In genomic region chr16:75620326-75621169, GRCh38 we compare ENCODE assay signal across 11 cellular contexts. TPM values are rescaled to one million over a fixed set of nuclear protein-coding genes. Genes with fewer than 3 reads are reported as not detected.
DNase-seq lines count a peak whose midpoint lies in the region; ATAC-seq and TF ChIP-seq lines count a peak whose summit lies in the region.
"Had no signal": no experiment of that assay in that cellular context is flagged by ENCODE, and none has a peak within 500 bp of the region (broad histone marks: within the 10 kb centered on the region; RNA-seq: fewer than 3 reads in every experiment).

No MANE protein-coding gene starts in this region.

- no peak for TF ChIP-seq CTCF in WTC11 (IDR thresholded peaks at IDR 0.05)
- no peak for TF ChIP-seq CTCF in heart right ventricle (IDR thresholded peaks at IDR 0.05)
- TF ChIP-seq CTCF in left lung (IDR thresholded peaks at IDR 0.05) = no peak

- H3K4me3 Mint-ChIP-seq in activated naive CD4-positive, alpha-beta T cell treated with anti-CD3 and anti-CD28 coated beads, Interleukin-2, amount 10 ng/mL, durations not matched to agents 7 days and 5 days = no peak overlapping the region
- no peak overlapping the region for H3K4me3 Mint-ChIP-seq in WTC11
- no peak overlapping the region for H3K4me3 Mint-ChIP-seq in dendritic cell treated with granulocyte-macrophage colony-stimulating factor and Interleukin-4, amounts not matched to agents 40 ng/mL and 50 ng/mL, for 4 days

- no peak for DNase-seq in activated naive CD4-positive, alpha-beta T cell treated with anti-CD3 and anti-CD28 coated beads, Interleukin-2, amount 10 ng/mL, durations not matched to agents 7 days and 5 days
- DNase-seq in activated naive CD4-positive, alpha-beta T cell treated with anti-CD3 and anti-CD28 coated beads, Interleukin-2, amount 50 U/mL, for 72 hours (ENCODE audit: low spot score in 2 of 2) = no peak
- DNase-seq in WTC11 (ENCODE audit: low spot score) (no peak), heart right ventricle (no peak), left lung (no peak), neuronal stem cell (ENCODE audit: low spot score) (no peak)
- peak; percentile 22 to 57 for DNase-seq in stimulated activated CD8-positive, alpha-beta memory T cell treated with anti-CD3 and anti-CD28 coated beads, Interleukin-7, amount 100 ng/mL, for 4 hours (ENCODE audit: low read depth in 2 of 2)
- DNase-seq: activated CD4-positive, CD25-positive, alpha-beta regulatory T cell treated with anti-CD3 and anti-CD28 coated beads, Interleukin-2, amount 50 U/mL, for 72 hours; NCI-H1417 treated with DMSO at 0.1 percent for 48 hours; right cardiac atrium had no signal

- H3K4me1 ChIP-seq in heart right ventricle = peaks cover 0 to 35% (median 22%) of the 10 kb centered on the region in 9 donors
- peaks cover 8 to 31% of the 10 kb centered on the region in 2 donors for H3K4me1 ChIP-seq in left lung
- peaks cover 0 to 3% of the 10 kb centered on the region in 2 donors for H3K4me1 ChIP-seq in neuronal stem cell (ENCODE audit: control insufficient read depth in 2 of 2, insufficient read depth in 1 of 2, low read depth in 1 of 2, low read length in 2 of 2)

- H3K4me2 ChIP-seq in neuronal stem cell (ENCODE audit: insufficient read depth, low read length, poor library complexity, severe bottlenecking) = no peak overlapping the region

- H3K79me1 ChIP-seq in neuronal stem cell (ENCODE audit: low read depth, low read length) = no peaks in the 10 kb centered on the region

- no peak overlapping the region for H2BK5ac ChIP-seq in neuronal stem cell (ENCODE audit: low read length)

- no peak overlapping the region for H2AK5ac ChIP-seq in neuronal stem cell (ENCODE audit: low read depth, low read length)

- H2BK120ac ChIP-seq in neuronal stem cell (ENCODE audit: low read depth, low read length) = no peak overlapping the region

- H4K91ac ChIP-seq in neuronal stem cell (ENCODE audit: low read depth, low read length, poor library complexity) = no peak overlapping the region

- H2BK12ac ChIP-seq in neuronal stem cell (ENCODE audit: low read length) = no peak overlapping the region

- intact Hi-C loops in dendritic cell treated with granulocyte-macrophage colony-stimulating factor and Interleukin-4, amounts not matched to agents 40 ng/mL and 50 ng/mL, for 4 days (cut with micrococcal nuclease) = loop anchor here (10.0 kb wide), 1 partner anchor 156 kb away; the partner anchor contains the start of gene TMEM170A
- intact Hi-C loops in heart right ventricle (cut with DNase I) (loop anchor here in 9 of 10 donors (2.0 to 10.0 kb wide), 10 partner anchors 33 to 150 kb away; partner anchors contain the start of genes GABARAPL2 (in 5 of the 9) and TMEM231 (in 1 of the 9)), left lung (cut with DNase I) (no loop called here)

- H2BK15ac ChIP-seq in neuronal stem cell (ENCODE audit: low read length) = no peak overlapping the region

- no peaks in the 10 kb centered on the region for H3K9me3 Mint-ChIP-seq in activated naive CD4-positive, alpha-beta T cell treated with anti-CD3 and anti-CD28 coated beads, Interleukin-2, amount 10 ng/mL, durations not matched to agents 7 days and 5 days
- no peaks in the 10 kb centered on the region for H3K9me3 Mint-ChIP-seq in activated naive CD4-positive, alpha-beta T cell treated with anti-CD3 and anti-CD28 coated beads, Interleukin-2, amount 50 U/mL, for 72 hours
- H3K9me3 Mint-ChIP-seq in WTC11 = no peaks in the 10 kb centered on the region
- H3K9me3 Mint-ChIP-seq in dendritic cell treated with granulocyte-macrophage colony-stimulating factor and Interleukin-4, amounts not matched to agents 40 ng/mL and 50 ng/mL, for 4 days = no peaks in the 10 kb centered on the region

- no peak overlapping the region for H3K18ac ChIP-seq in neuronal stem cell (ENCODE audit: low read length)

- H3K27me3 ChIP-seq in heart right ventricle (no peaks in the 10 kb centered on the region), left lung (no peaks in the 10 kb centered on the region), neuronal stem cell (ENCODE audit: control insufficient read depth in 3 of 3, insufficient read depth in 3 of 3, low read depth in 1 of 3, low read length in 3 of 3) (no peaks in the 10 kb centered on the region)

- peak overlapping the region in 2 of 10 donors; percentile 92 to 96 for H3K27ac ChIP-seq in heart right ventricle
- H3K27ac ChIP-seq in left lung = peak overlapping the region in 1 of 2 donors; percentile 20
- H3K27ac ChIP-seq in neuronal stem cell (replicated peaks; ENCODE audit: low read length) = no peak overlapping the region

- H3K4me1 Mint-ChIP-seq in activated naive CD4-positive, alpha-beta T cell treated with anti-CD3 and anti-CD28 coated beads, Interleukin-2, amount 10 ng/mL, durations not matched to agents 7 days and 5 days = peaks cover 53% of the 10 kb centered on the region
- H3K4me1 Mint-ChIP-seq in WTC11 = peaks cover 15% of the 10 kb centered on the region
- H3K4me1 Mint-ChIP-seq in dendritic cell treated with granulocyte-macrophage colony-stimulating factor and Interleukin-4, amounts not matched to agents 40 ng/mL and 50 ng/mL, for 4 days (ENCODE audit: low read depth) = peaks cover 23% of the 10 kb centered on the region

- CTCF ChIA-PET in activated naive CD4-positive, alpha-beta T cell treated with anti-CD3 and anti-CD28 coated beads, Interleukin-2, amount 10 ng/mL, durations not matched to agents 7 days and 5 days (lab: Charles Lee) = interaction anchor here (0.7 to 3.6 kb wide), 11 partner anchors 8 to 156 kb away, joined by 3 to 13 read pairs (median 4); partner anchors contain the start of genes KARS1, TERF2IP and TMEM231
- CTCF ChIA-PET in WTC11 (lab: Charles Lee) = interaction anchor here (1.0 to 1.7 kb wide), 11 partner anchors 8 to 155 kb away, joined by 3 to 10 read pairs (median 4); partner anchors contain the start of genes CHST6 and TMEM231

- H3K14ac ChIP-seq in neuronal stem cell (ENCODE audit: low read length) = no peak overlapping the region

- H3K4me3 ChIP-seq in heart right ventricle (no peak overlapping the region), left lung (no peak overlapping the region), neuronal stem cell (ENCODE audit: low read length in 2 of 2) (peak overlapping the region in 1 of 2 donors; percentile 1)

- H4K8ac ChIP-seq in neuronal stem cell (ENCODE audit: low read depth, low read length) = no peak overlapping the region

- no peaks in the 10 kb centered on the region for H3K9me3 ChIP-seq in heart right ventricle
- H3K9me3 ChIP-seq in left lung = no peaks in the 10 kb centered on the region
- H3K9me3 ChIP-seq in neuronal stem cell (replicated peaks in 1 of 2; ENCODE audit: control insufficient read depth in 2 of 2, insufficient read depth in 1 of 2, low read depth in 1 of 2, low read length in 2 of 2) = no peaks in the 10 kb centered on the region

- H2AFZ ChIP-seq in neuronal stem cell (ENCODE audit: low read length) = no peak overlapping the region

- POLR2A ChIA-PET in WTC11 (lab: Charles Lee) = no interaction called here

- H3K36me3 ChIP-seq in heart right ventricle (peaks cover 0 to 55% (median 23%) of the 10 kb centered on the region in 9 donors), left lung (peaks cover 0 to 50% of the 10 kb centered on the region in 2 donors), neuronal stem cell (replicated peaks in 1 of 2; ENCODE audit: control insufficient read depth in 2 of 2, insufficient read depth in 2 of 2, low read length in 2 of 2) (peaks cover 12 to 57% of the 10 kb centered on the region in 2 donors)

- peaks cover 40% of the 10 kb centered on the region for H3K36me3 Mint-ChIP-seq in activated naive CD4-positive, alpha-beta T cell treated with anti-CD3 and anti-CD28 coated beads, Interleukin-2, amount 10 ng/mL, durations not matched to agents 7 days and 5 days
- H3K36me3 Mint-ChIP-seq in activated naive CD4-positive, alpha-beta T cell treated with anti-CD3 and anti-CD28 coated beads, Interleukin-2, amount 50 U/mL, for 72 hours = peaks cover 34 to 44% of the 10 kb centered on the region in 2 donors
- H3K36me3 Mint-ChIP-seq in WTC11 = peaks cover 37% of the 10 kb centered on the region
- peaks cover 60% of the 10 kb centered on the region for H3K36me3 Mint-ChIP-seq in dendritic cell treated with granulocyte-macrophage colony-stimulating factor and Interleukin-4, amounts not matched to agents 40 ng/mL and 50 ng/mL, for 4 days (ENCODE audit: low read depth)

- WGBS in heart right ventricle, 2 donors = 79 to 82% methylated on average over 20 of the region's 20 CpGs
- no CpG with 5 or more reads among the region's 20 CpGs for WGBS in neuronal stem cell (ENCODE audit: extremely low coverage in 2 of 2, insufficient read length in 2 of 2, insufficient replicate concordance in 1 of 2), 2 donors

- ATAC-seq in activated naive CD4-positive, alpha-beta T cell treated with anti-CD3 and anti-CD28 coated beads, Interleukin-2, amount 50 U/mL, for 72 hours = no peak
- no peak for ATAC-seq in WTC11
- ATAC-seq in heart right ventricle = no peak
- no peak for ATAC-seq in left lung
- ATAC-seq: right cardiac atrium had no signal

- no peak overlapping the region for H3K23ac ChIP-seq in neuronal stem cell (ENCODE audit: low read depth, low read length, poor library complexity)

- no peak overlapping the region for H3K9ac ChIP-seq in neuronal stem cell (ENCODE audit: low read depth, low read length, poor library complexity)

- no peaks in the 10 kb centered on the region for H3K27me3 Mint-ChIP-seq in activated naive CD4-positive, alpha-beta T cell treated with anti-CD3 and anti-CD28 coated beads, Interleukin-2, amount 10 ng/mL, durations not matched to agents 7 days and 5 days
- no peaks in the 10 kb centered on the region for H3K27me3 Mint-ChIP-seq in WTC11 (ENCODE audit: low read depth)
- no peaks in the 10 kb centered on the region for H3K27me3 Mint-ChIP-seq in dendritic cell treated with granulocyte-macrophage colony-stimulating factor and Interleukin-4, amounts not matched to agents 40 ng/mL and 50 ng/mL, for 4 days

- no peak overlapping the region for H3K4ac ChIP-seq in neuronal stem cell (ENCODE audit: low read length)

- H3K27ac Mint-ChIP-seq in activated naive CD4-positive, alpha-beta T cell treated with anti-CD3 and anti-CD28 coated beads, Interleukin-2, amount 10 ng/mL, durations not matched to agents 7 days and 5 days = peak overlapping the region; percentile 95
- no peak overlapping the region for H3K27ac Mint-ChIP-seq in activated naive CD4-positive, alpha-beta T cell treated with anti-CD3 and anti-CD28 coated beads, Interleukin-2, amount 50 U/mL, for 72 hours
- peak overlapping the region; percentile 44; the same call in 1 of the 2 replicates for H3K27ac Mint-ChIP-seq in WTC11
- H3K27ac Mint-ChIP-seq in dendritic cell treated with granulocyte-macrophage colony-stimulating factor and Interleukin-4, amounts not matched to agents 40 ng/mL and 50 ng/mL, for 4 days = peak overlapping the region; percentile 40

RNA-seq across cellular contexts. Expression of gene ADAT1, which starts 2.5 kb away (rescaled TPM):
- 10 to 100 TPM; 39.0 to 44.8 TPM for total RNA-seq in activated naive CD4-positive, alpha-beta T cell treated with anti-CD3 and anti-CD28 coated beads, Interleukin-2, amount 50 U/mL, for 72 hours
- total RNA-seq in WTC11 (2021) (45.3 to 48.1 TPM (median 46.0 TPM) in 3 replicates), heart right ventricle (10 to 100 TPM; 14.3 to 30.6 (median 23.3) TPM), left lung (10 to 100 TPM; 45.4 to 53.0 TPM)
- 1 to 10 TPM; 6.1 to 7.9 TPM for polyA plus RNA-seq in heart right ventricle
- polyA plus RNA-seq in neuronal stem cell (2013, experiment 1 of 2) = 29.4 TPM
- polyA plus RNA-seq in neuronal stem cell (2013, experiment 2 of 2) = 28.3 TPM

RNA-seq across cellular contexts. Expression of gene KARS1, which starts 26.9 kb away (rescaled TPM):
- 100 to 1,000 TPM; 236 to 265 TPM for total RNA-seq in activated naive CD4-positive, alpha-beta T cell treated with anti-CD3 and anti-CD28 coated beads, Interleukin-2, amount 50 U/mL, for 72 hours
- total RNA-seq in WTC11 (2021) (163 to 199 TPM (median 169 TPM) in 3 replicates), heart right ventricle (100 to 1,000 TPM; 123 to 145 (median 129) TPM), left lung (100 to 1,000 TPM in 1 of 2 donors, 10 to 100 TPM in 1; 80.0 to 106 TPM)
- 100 to 1,000 TPM in 1 of 2 donors, 10 to 100 TPM in 1; 68.0 to 126 TPM for polyA plus RNA-seq in heart right ventricle
- polyA plus RNA-seq in neuronal stem cell (2013, experiment 1 of 2) = 102 TPM
- polyA plus RNA-seq in neuronal stem cell (2013, experiment 2 of 2) = 102 TPM

RNA-seq across cellular contexts. Expression of gene TERF2IP, which starts 27.0 kb away (rescaled TPM):
- total RNA-seq in activated naive CD4-positive, alpha-beta T cell treated with anti-CD3 and anti-CD28 coated beads, Interleukin-2, amount 50 U/mL, for 72 hours = 10 to 100 TPM; 54.9 to 89.9 TPM
- 14.7 to 15.2 TPM (median 14.7 TPM) in 3 replicates for total RNA-seq in WTC11 (2021)
- 10 to 100 TPM; 49.1 to 79.3 (median 64.5) TPM for total RNA-seq in heart right ventricle
- polyA plus RNA-seq in heart right ventricle = 10 to 100 TPM; 43.3 to 71.1 TPM
- 10 to 100 TPM; 46.7 to 55.8 TPM for total RNA-seq in left lung
- 36.5 TPM for polyA plus RNA-seq in neuronal stem cell (2013, experiment 1 of 2)
- 37.5 TPM for polyA plus RNA-seq in neuronal stem cell (2013, experiment 2 of 2)

RNA-seq across cellular contexts. Expression of gene GABARAPL2, which starts 54.4 kb away (rescaled TPM):
- 10 to 100 TPM; 56.0 to 82.3 TPM for total RNA-seq in activated naive CD4-positive, alpha-beta T cell treated with anti-CD3 and anti-CD28 coated beads, Interleukin-2, amount 50 U/mL, for 72 hours
- total RNA-seq in WTC11 (2021) (60.8 to 63.7 TPM (median 62.7 TPM) in 3 replicates), heart right ventricle (100 to 1,000 TPM; 177 to 262 (median 243) TPM), left lung (100 to 1,000 TPM in 1 of 2 donors, 10 to 100 TPM in 1; 94.1 to 107 TPM)
- polyA plus RNA-seq in heart right ventricle = 100 to 1,000 TPM in 1 of 2 donors, 10 to 100 TPM in 1; 58.2 to 187 TPM
- polyA plus RNA-seq in neuronal stem cell (2013, experiment 1 of 2) = 95.6 TPM
- polyA plus RNA-seq in neuronal stem cell (2013, experiment 2 of 2) = 94.7 TPM

RNA-seq across cellular contexts. Expression of gene CPHXL2, which starts 56.3 kb away (rescaled TPM):
- total RNA-seq in activated naive CD4-positive, alpha-beta T cell treated with anti-CD3 and anti-CD28 coated beads, Interleukin-2, amount 50 U/mL, for 72 hours = not detected
- total RNA-seq in WTC11 (2021) = not detected in 3 replicates
- total RNA-seq in heart right ventricle = not detected
- polyA plus RNA-seq in heart right ventricle = not detected
- not detected for total RNA-seq in left lung
- polyA plus RNA-seq in neuronal stem cell (2013, experiment 1 of 2) = not detected
- not detected for polyA plus RNA-seq in neuronal stem cell (2013, experiment 2 of 2)
- total RNA-seq: right cardiac atrium had no signal
- polyA plus RNA-seq: right cardiac atrium had no signal

Comparison
In these comparisons a context has a peak if more than half of its experiments do, and no peak if none do; other contexts are left out.
1. H3K27ac Mint-ChIP-seq: peak in activated naive CD4-positive, alpha-beta T cell treated with anti-CD3 and anti-CD28 coated beads, Interleukin-2, amount 10 ng/mL, durations not matched to agents 7 days and 5 days (single experiment), WTC11 (single experiment) and dendritic cell treated with granulocyte-macrophage colony-stimulating factor and Interleukin-4, amounts not matched to agents 40 ng/mL and 50 ng/mL, for 4 days (single experiment); none in activated naive CD4-positive, alpha-beta T cell treated with anti-CD3 and anti-CD28 coated beads, Interleukin-2, amount 50 U/mL, for 72 hours (0 of 2).
2. DNase-seq: peak in stimulated activated CD8-positive, alpha-beta memory T cell treated with anti-CD3 and anti-CD28 coated beads, Interleukin-7, amount 100 ng/mL, for 4 hours (2 of 2); none in activated naive CD4-positive, alpha-beta T cell treated with anti-CD3 and anti-CD28 coated beads, Interleukin-2, amount 10 ng/mL, durations not matched to agents 7 days and 5 days (single experiment), activated naive CD4-positive, alpha-beta T cell treated with anti-CD3 and anti-CD28 coated beads, Interleukin-2, amount 50 U/mL, for 72 hours (0 of 2), WTC11 (single experiment), heart right ventricle (0 of 2), left lung (0 of 2) and neuronal stem cell (single experiment).
3. intact Hi-C loops: an anchor here in dendritic cell treated with granulocyte-macrophage colony-stimulating factor and Interleukin-4, amounts not matched to agents 40 ng/mL and 50 ng/mL, for 4 days (10.0 kb wide) and heart right ventricle (2.0 to 10.0 kb wide); none called in left lung.